Comparison of ENCODE assay signal across 19 cellular contexts in the genomic region with DNA sequence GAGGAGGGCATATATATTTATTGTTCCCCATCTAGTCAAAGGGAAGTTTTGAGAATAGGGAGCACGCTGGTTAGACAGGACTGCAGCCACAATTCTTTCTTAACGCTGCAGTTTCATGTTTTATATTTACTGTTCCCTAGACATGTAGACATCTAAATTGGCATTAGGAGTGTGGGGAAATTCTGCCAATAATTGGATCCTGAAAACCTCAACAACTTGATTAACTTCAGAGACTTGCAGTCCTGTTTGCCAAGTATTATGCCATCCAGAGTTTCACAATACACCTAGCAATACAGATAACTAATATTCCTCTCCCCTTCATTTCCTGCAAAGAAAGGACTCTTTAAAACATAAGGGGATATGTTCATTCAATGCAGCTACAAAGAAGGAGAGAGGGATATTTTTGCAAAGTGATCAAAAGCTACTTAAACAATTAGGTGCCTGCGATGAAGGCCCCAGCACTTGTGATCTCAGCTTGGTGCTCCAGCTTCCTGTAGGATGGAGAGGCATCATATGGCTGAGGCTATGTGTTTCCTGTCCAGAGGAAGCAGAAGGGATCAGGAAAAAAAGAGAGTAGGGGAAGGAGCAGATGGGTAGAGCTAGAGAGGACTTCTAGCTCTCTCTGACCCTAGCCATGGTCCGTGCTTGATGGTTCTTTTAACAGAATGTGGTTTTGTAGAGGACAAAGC.
"Had no signal": no experiment of that assay in that cellular context is flagged by ENCODE, and none has a peak within 500 bp of the region (broad histone marks: within the 10 kb centered on the region; RNA-seq: fewer than 3 reads in every experiment).

No MANE protein-coding gene starts in this region.

- H3K4me1 ChIP-seq: body of pancreas, left ventricle myocardium inferior, thyroid gland had no signal

- H3K4me3 Mint-ChIP-seq: activated naive CD8-positive, alpha-beta T cell; activated T-cell treated with anti-CD3 and anti-CD28 coated beads, Interleukin-2, amount 50 U/mL, for 72 hours; endodermal cell; memory B cell; naive thymus-derived CD4-positive, alpha-beta T cell; T-helper 2 cell treated with Interferon-gamma antibody and Interleukin-4, amounts not matched to agents 5 μg/mL and 100 μg/mL, for 36 hours had no signal

- FAIRE-seq: TTC549 had no signal

- H3K36me3 ChIP-seq: heart right ventricle, left ventricle myocardium inferior, ovary, thyroid gland had no signal

- H3K9me3 ChIP-seq: body of pancreas, heart right ventricle, left ventricle myocardium inferior, ovary, thyroid gland had no signal

- H3K36me3 Mint-ChIP-seq: activated naive CD8-positive, alpha-beta T cell; memory B cell; naive thymus-derived CD4-positive, alpha-beta T cell had no signal

- H3K27ac ChIP-seq: body of pancreas, dorsolateral prefrontal cortex, heart right ventricle, left ventricle myocardium inferior, ovary, thyroid gland had no signal

- H3K27ac Mint-ChIP-seq: activated naive CD8-positive, alpha-beta T cell; activated T-cell treated with anti-CD3 and anti-CD28 coated beads, Interleukin-2, amount 50 U/mL, for 72 hours; endodermal cell; memory B cell; naive thymus-derived CD4-positive, alpha-beta T cell; T-helper 2 cell treated with Interferon-gamma antibody and Interleukin-4, amounts not matched to agents 5 μg/mL and 100 μg/mL, for 36 hours had no signal

- H3K27me3 ChIP-seq: body of pancreas, ovary, thyroid gland had no signal

- H3K4me1 Mint-ChIP-seq: memory B cell; naive thymus-derived CD4-positive, alpha-beta T cell had no signal

- DNase-seq: activated CD4-positive, alpha-beta T cell treated with anti-CD3 and anti-CD28 coated beads, Interleukin-2, amount 50 U/mL, for 4 hours; activated effector memory CD4-positive, alpha-beta T cell treated with anti-CD3 and anti-CD28 coated beads, Interleukin-2, amount 50 U/mL, for 16 hours; activated T-cell treated with anti-CD3 and anti-CD28 coated beads, Interleukin-2, amount 50 U/mL, for 72 hours; amygdala; body of pancreas; caudate nucleus; dorsolateral prefrontal cortex; endodermal cell; erythroblast; heart right ventricle; left ventricle myocardium inferior; naive thymus-derived CD4-positive, alpha-beta T cell; ovary; stimulated activated naive CD4-positive, alpha-beta T cell; thyroid gland had no signal

- H3K9me3 Mint-ChIP-seq: activated T-cell treated with anti-CD3 and anti-CD28 coated beads, Interleukin-2, amount 50 U/mL, for 72 hours; endodermal cell; memory B cell; T-helper 2 cell treated with Interferon-gamma antibody and Interleukin-4, amounts not matched to agents 5 μg/mL and 100 μg/mL, for 36 hours had no signal

- H3K4me3 ChIP-seq: body of pancreas, dorsolateral prefrontal cortex, heart right ventricle, left ventricle myocardium inferior, ovary, thyroid gland had no signal
